In genomic region chr6:159732550-159732949, GRCh38 we compare ENCODE assay signal across 1 cellular context.
TF ChIP-seq lines count a peak whose summit lies in the region.

No MANE protein-coding gene starts in this region.

TF ChIP-seq in HepG2, 621 proteins besides CTCF, POLR2A, EP300 and RAD21:
- 0 out of 2 replicates have a peak, but pooled peaks have one; percentile 53 for TF ChIP-seq ZBTB33 (CRISPR knock-in tag; IDR thresholded peaks at IDR 0.05)
TF ChIP-seq in HepG2: peak in this region for 1; not testable (repeated sequence) for 620.
